Comparison of ENCODE assay signal across 8 cellular contexts in the genomic region with DNA sequence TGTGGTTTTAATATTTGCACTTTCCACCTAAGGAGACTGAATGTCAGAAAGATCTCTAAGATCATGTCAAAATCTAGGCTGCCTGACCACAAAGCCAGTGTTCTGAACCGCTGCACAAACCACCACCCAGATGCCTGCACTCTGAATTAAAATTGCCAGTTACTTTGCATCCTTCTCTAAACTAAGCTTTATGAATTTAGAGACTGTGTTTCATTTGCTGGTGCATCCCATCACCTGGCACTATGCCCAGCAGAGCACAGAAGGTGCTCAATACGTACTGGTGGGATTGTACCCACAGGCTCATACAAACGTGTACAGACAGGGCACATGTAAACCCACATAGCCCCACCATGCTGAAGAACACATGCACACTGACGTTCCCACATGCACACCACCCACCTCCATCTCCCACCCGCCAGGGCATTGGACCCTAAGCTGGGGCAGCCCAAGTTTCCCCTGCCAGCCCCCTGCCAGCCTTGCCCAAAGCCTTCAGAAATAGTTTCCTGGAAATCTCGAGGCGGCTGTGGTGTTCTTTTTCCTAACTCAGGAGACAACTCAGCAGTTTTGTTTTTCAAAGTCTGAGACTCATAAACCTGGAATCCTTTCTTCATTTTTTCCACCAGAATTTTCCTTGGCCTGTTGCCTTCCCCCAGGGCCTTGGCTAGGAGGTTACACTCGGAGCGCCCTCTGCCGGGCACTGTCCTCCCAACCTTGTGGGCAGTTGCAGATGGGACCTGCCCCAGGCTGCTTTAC. TPM values are rescaled to one million over a fixed set of nuclear protein-coding genes. Genes with fewer than 3 reads are reported as not detected.
DNase-seq lines count a peak whose midpoint lies in the region; ATAC-seq and TF ChIP-seq lines count a peak whose summit lies in the region.

No MANE protein-coding gene starts in this region.

- TF ChIP-seq CTCF in MM.1S (IDR thresholded peaks at IDR 0.05; ENCODE audit: low read length) = peak; percentile 97
- peak; percentile 98 for TF ChIP-seq CTCF in foreskin fibroblast (IDR thresholded peaks at IDR 0.05; ENCODE audit: low read depth, low read length)

- no peaks in the 10 kb centered on the region for H3K9me3 Mint-ChIP-seq in CD4-positive, CD25-positive, alpha-beta regulatory T cell

- H3K4me3 Mint-ChIP-seq in CD4-positive, CD25-positive, alpha-beta regulatory T cell = peak overlapping the region; percentile 32 to 70 (median 65)

- peak overlapping the region; percentile 52 for H2AFZ ChIP-seq in MM.1S (ENCODE audit: low read length)

- DNase-seq in CD4-positive, CD25-positive, alpha-beta regulatory T cell = peak; percentile 76 to 87 (median 81)
- DNase-seq in MM.1S = peak; percentile 88
- peak; percentile 74 for DNase-seq in SIG-M5 treated with dmso at 0.1 percent for 504 hours (lab: John Stamatoyannopoulos, UW; ENCODE audit: unreplicated experiment)
- peak; percentile 85 for DNase-seq in activated gamma-delta T cell treated with anti-CD3 and anti-CD28 coated beads, Interleukin-2, amount 50 U/mL, for 16 hours (ENCODE audit: low read depth)
- peak; percentile 91 to 98 for DNase-seq in foreskin fibroblast
- DNase-seq in non-pigmented ciliary epithelial cell (ENCODE audit: low read depth) = peak; percentile 82

- H3K27me3 Mint-ChIP-seq in CD4-positive, CD25-positive, alpha-beta regulatory T cell = no peaks in the 10 kb centered on the region

- peak overlapping the region; percentile 94 to 99 (median 95) for H3K27ac Mint-ChIP-seq in CD4-positive, CD25-positive, alpha-beta regulatory T cell

- H3K36me3 Mint-ChIP-seq in CD4-positive, CD25-positive, alpha-beta regulatory T cell = no peaks in the 10 kb centered on the region

- peak overlapping the region; percentile 99 for H3K27ac ChIP-seq in CD4-positive, CD25-positive, alpha-beta regulatory T cell (ENCODE audit: insufficient read depth, low read length, poor library complexity, severe bottlenecking)
- H3K27ac ChIP-seq in MM.1S (ENCODE audit: low read length) = peak overlapping the region; percentile 74
- peak overlapping the region; percentile 97 for H3K27ac ChIP-seq in subcutaneous abdominal adipose tissue (ENCODE audit: low read depth, low read length)

- peaks cover 60% of the 10 kb centered on the region for H3K4me1 ChIP-seq in CD4-positive, CD25-positive, alpha-beta regulatory T cell (ENCODE audit: control insufficient read depth, insufficient read depth, low read length, poor library complexity, severe bottlenecking)
- H3K4me1 ChIP-seq in MM.1S (ENCODE audit: low read length) (peaks cover 68% of the 10 kb centered on the region), subcutaneous abdominal adipose tissue (ENCODE audit: control insufficient read depth in 5 of 5, insufficient read depth in 5 of 5, low read length in 5 of 5) (peaks cover 14 to 46% (median 43%) of the 10 kb centered on the region in 5 donors)

- H3K27me3 ChIP-seq in CD4-positive, CD25-positive, alpha-beta regulatory T cell (ENCODE audit: control insufficient read depth, insufficient read depth, low read length) = no peaks in the 10 kb centered on the region
- H3K27me3 ChIP-seq in MM.1S (replicated peaks; ENCODE audit: insufficient read depth, low read length) = no peaks in the 10 kb centered on the region
- no peaks in the 10 kb centered on the region for H3K27me3 ChIP-seq in subcutaneous abdominal adipose tissue (ENCODE audit: control insufficient read depth in 5 of 5, insufficient read depth in 4 of 5, low read length in 5 of 5)

- H3K4me1 Mint-ChIP-seq in CD4-positive, CD25-positive, alpha-beta regulatory T cell = peaks cover 10 to 61% (median 48%) of the 10 kb centered on the region in 4 donors

- H3F3A ChIP-seq in MM.1S (ENCODE audit: insufficient read depth, low read length) = peaks cover 30% of the 10 kb centered on the region

- no peaks in the 10 kb centered on the region for H3K9me3 ChIP-seq in CD4-positive, CD25-positive, alpha-beta regulatory T cell (ENCODE audit: control insufficient read depth in 2 of 2, low read length in 2 of 2)
- H3K9me3 ChIP-seq in MM.1S (replicated peaks; ENCODE audit: insufficient read depth, low read length) (no peaks in the 10 kb centered on the region), subcutaneous abdominal adipose tissue (ENCODE audit: control insufficient read depth in 5 of 5, low read length in 5 of 5) (no peaks in the 10 kb centered on the region)

- H3K79me2 ChIP-seq in MM.1S (ENCODE audit: low read length) = no peaks in the 10 kb centered on the region

- no peaks in the 10 kb centered on the region for H3K9me2 ChIP-seq in MM.1S (replicated peaks; ENCODE audit: insufficient read depth, low read length)

- H4K20me1 ChIP-seq in MM.1S (ENCODE audit: insufficient read depth, low read length) = no peaks in the 10 kb centered on the region

- H3K9ac ChIP-seq in MM.1S (ENCODE audit: low read length) (peak overlapping the region; percentile 40), subcutaneous abdominal adipose tissue (ENCODE audit: low read length in 5 of 5) (peak overlapping the region; percentile 6 to 85 (median 25))

- ATAC-seq in CD4-positive, CD25-positive, alpha-beta regulatory T cell (ENCODE audit: low read depth in 2 of 2) = peak; percentile 65 to 69
- ATAC-seq in GM21390 (IDR thresholded peaks at IDR 0.05; ENCODE audit: unreplicated experiment) = peak; percentile 37

- no peaks in the 10 kb centered on the region for H3K36me3 ChIP-seq in CD4-positive, CD25-positive, alpha-beta regulatory T cell (ENCODE audit: control insufficient read depth, insufficient read depth, low read length)
- no peaks in the 10 kb centered on the region for H3K36me3 ChIP-seq in MM.1S (replicated peaks; ENCODE audit: insufficient read depth, low read length)
- no peaks in the 10 kb centered on the region for H3K36me3 ChIP-seq in subcutaneous abdominal adipose tissue (ENCODE audit: control insufficient read depth in 5 of 5, insufficient read depth in 5 of 5, low read length in 5 of 5)

- H3K4me2 ChIP-seq in MM.1S (ENCODE audit: low read depth, low read length) = peak overlapping the region; percentile 51

- H3K4me3 ChIP-seq in CD4-positive, CD25-positive, alpha-beta regulatory T cell (ENCODE audit: low read depth, low read length) = peak overlapping the region; percentile 60
- H3K4me3 ChIP-seq in MM.1S (ENCODE audit: low read length) (no peak overlapping the region), foreskin fibroblast (ENCODE audit: low read depth in 1 of 2, low read length in 2 of 2) (peak overlapping the region; percentile 28 to 56), subcutaneous abdominal adipose tissue (ENCODE audit: low read depth in 1 of 5, low read length in 5 of 5) (peak overlapping the region; percentile 6 to 58 (median 25))

RNA-seq across cellular contexts. Expression of gene TRAF1, which starts 9.6 kb away (rescaled TPM):
- total RNA-seq in CD4-positive, CD25-positive, alpha-beta regulatory T cell = 167 TPM
- 10 to 100 TPM; 13.5 to 18.7 (median 16.5) TPM for polyA plus RNA-seq in CD4-positive, CD25-positive, alpha-beta regulatory T cell

RNA-seq across cellular contexts. Expression of gene PHF19, which starts 59.2 kb away (rescaled TPM):
- total RNA-seq in CD4-positive, CD25-positive, alpha-beta regulatory T cell = 149 TPM
- polyA plus RNA-seq in CD4-positive, CD25-positive, alpha-beta regulatory T cell = 10 to 100 TPM; 21.4 to 43.2 (median 31.9) TPM
